Comparison of ENCODE assay signal across 8 cellular contexts in the genomic region with DNA sequence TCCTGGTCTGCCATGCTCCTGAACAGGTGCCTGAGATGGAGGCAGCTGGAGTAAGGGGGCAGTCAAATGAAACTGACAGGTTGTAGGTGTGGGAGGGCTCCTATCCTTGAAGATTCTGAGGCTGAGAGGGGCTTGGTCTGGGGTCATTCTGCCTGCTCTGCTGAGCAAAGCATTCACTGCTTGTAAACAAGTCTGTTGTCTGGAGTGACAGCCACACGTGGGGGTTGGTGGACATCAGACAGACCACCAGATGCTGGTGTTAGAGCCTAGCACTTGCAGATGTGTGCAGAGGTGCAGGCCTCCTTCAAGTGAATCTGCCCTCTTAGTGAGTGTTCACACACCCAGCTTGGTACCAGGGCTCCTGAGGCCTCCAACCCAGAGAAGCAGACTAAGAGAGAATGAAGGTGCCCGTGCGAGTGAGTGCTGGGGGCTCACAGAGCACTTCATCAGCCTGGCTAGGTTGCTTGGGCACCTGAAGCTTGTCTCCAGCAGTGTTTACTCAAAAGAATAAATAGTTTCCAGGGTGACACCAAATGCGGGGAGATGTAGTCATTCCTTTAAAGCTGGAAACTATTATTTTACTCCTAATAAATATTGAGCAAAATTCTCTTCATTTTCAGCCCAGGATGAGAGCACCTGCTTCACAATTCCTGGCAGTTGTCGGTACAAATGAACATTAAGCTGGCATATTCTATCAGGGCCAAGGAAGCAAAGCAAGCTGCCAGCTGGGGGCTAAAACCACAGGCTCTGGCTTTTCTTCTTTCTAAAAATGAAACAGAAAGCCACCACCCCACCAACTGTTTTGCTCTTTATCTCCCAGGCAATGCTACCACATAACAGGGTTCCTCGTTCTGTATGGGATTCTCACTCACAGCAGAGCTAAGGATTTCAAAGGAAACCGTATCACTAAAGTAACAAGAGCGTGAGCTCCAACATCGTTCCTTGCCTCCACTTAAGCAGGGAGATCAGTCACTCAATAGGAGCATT.
DNase-seq lines count a peak whose midpoint lies in the region; ATAC-seq and TF ChIP-seq lines count a peak whose summit lies in the region.

No MANE protein-coding gene starts in this region.

- intact Hi-C loops in lower lobe of right lung (cut with DNase I) = no loop called here
- intact Hi-C loops in thyroid gland (cut with DNase I) = no loop called here

- no peaks in the 10 kb centered on the region for H3K36me3 ChIP-seq in lower lobe of right lung
- H3K36me3 ChIP-seq in thyroid gland = no peaks in the 10 kb centered on the region

- H3K27me3 ChIP-seq in lower lobe of right lung (ENCODE audit: low read depth) = no peaks in the 10 kb centered on the region
- no peaks in the 10 kb centered on the region for H3K27me3 ChIP-seq in thyroid gland

- ATAC-seq in HG02642 (IDR thresholded peaks at IDR 0.05; ENCODE audit: poor library complexity, unreplicated experiment) = peak; percentile 92
- ATAC-seq in lower lobe of right lung = peak; percentile 29 to 39

- H3K4me3 ChIP-seq in lower lobe of right lung = no peak overlapping the region
- H3K4me3 ChIP-seq in thyroid gland (replicated peaks in 1 of 3) = no peak overlapping the region

- WGBS in thyroid gland, 2 donors = 82 to 83% methylated on average over 8 to 9 of the region's 9 CpGs

- TF ChIP-seq CTCF in lower lobe of right lung (IDR thresholded peaks at IDR 0.05) (no peak), thyroid gland (IDR thresholded peaks at IDR 0.05) (no peak)

- DNase-seq in NCI-H524 (lab: John Stamatoyannopoulos, UW) (peak; percentile 40 to 60), NCI-H524 treated with DMSO at 0.1 percent for 48 hours (lab: John Stamatoyannopoulos, UW) (no peak), NCI-H69 (lab: John Stamatoyannopoulos, UW) (peak; percentile 64), lower lobe of right lung (no peak), NCI-H82 treated with DMSO at 0.1 percent for 48 hours (lab: John Stamatoyannopoulos, UW; ENCODE audit: unreplicated experiment) (no peak), nucleus accumbens (lab: John Stamatoyannopoulos, UW) (no peak), thyroid gland (no peak)

- no peak for TF ChIP-seq POLR2A in thyroid gland (IDR thresholded peaks at IDR 0.05)

- H3K9me3 ChIP-seq in lower lobe of right lung (no peaks in the 10 kb centered on the region), thyroid gland (no peaks in the 10 kb centered on the region)

- H3K27ac ChIP-seq in lower lobe of right lung (peak overlapping the region; percentile 47), thyroid gland (no peak overlapping the region)

- H3K4me1 ChIP-seq in lower lobe of right lung (peaks cover 9% of the 10 kb centered on the region), thyroid gland (no peaks in the 10 kb centered on the region)

Comparison
In these comparisons a context has a peak if more than half of its experiments do, and no peak if none do; other contexts are left out.
1. DNase-seq: peak in NCI-H524 (2 of 2) and NCI-H69 (single experiment); none in NCI-H524 treated with DMSO at 0.1 percent for 48 hours (single experiment), lower lobe of right lung (single experiment), NCI-H82 treated with DMSO at 0.1 percent for 48 hours (single experiment), nucleus accumbens (0 of 56) and thyroid gland (0 of 2).